14 cellular contexts compared by ENCODE assay signal in the genomic region with DNA sequence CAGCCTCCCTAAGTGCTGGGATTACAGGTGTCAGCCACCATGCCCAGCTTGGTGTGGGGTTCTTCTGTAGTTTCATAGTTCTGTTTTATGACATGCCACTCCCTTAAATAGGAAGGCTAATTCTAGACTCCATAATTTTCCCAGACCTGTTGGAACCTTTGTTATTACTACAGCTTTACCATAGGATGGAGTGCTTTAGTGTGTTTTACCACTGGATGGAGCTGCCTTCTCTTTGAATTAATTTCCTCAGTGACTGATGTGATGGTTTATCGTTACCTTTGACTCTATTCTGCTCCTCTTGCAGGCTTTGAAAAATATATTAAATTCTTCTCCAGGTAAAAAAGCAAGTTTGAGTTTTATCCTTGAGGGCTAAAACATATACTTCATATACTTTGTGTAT.
A peak's percentile ranks its signal among the peaks of the same experiment; 100 is the strongest.
DNase-seq lines count a peak whose midpoint lies in the region; ATAC-seq and TF ChIP-seq lines count a peak whose summit lies in the region.
"Had no signal": no experiment of that assay in that cellular context is flagged by ENCODE, and none has a peak within 500 bp of the region (broad histone marks: within the 10 kb centered on the region; RNA-seq: fewer than 3 reads in every experiment).

No MANE protein-coding gene starts in this region.

- H4K20me1 ChIP-seq in Loucy (ENCODE audit: insufficient read depth, low read length, poor library complexity, severe bottlenecking) = no peaks in the 10 kb centered on the region

- H3K9me3 ChIP-seq in Loucy (ENCODE audit: insufficient read depth, low read depth, low read length) = no peaks in the 10 kb centered on the region
- H3K9me3 ChIP-seq: spleen had no signal

- H3K36me3 ChIP-seq in Loucy (ENCODE audit: insufficient read depth, low read length) (no peaks in the 10 kb centered on the region), brain microvascular endothelial cell (replicated peaks) (no peaks in the 10 kb centered on the region)
- H3K36me3 ChIP-seq: spleen had no signal

- peaks cover 2% of the 10 kb centered on the region for H3K4me1 Mint-ChIP-seq in endothelial cell (ENCODE audit: unreplicated experiment)
- no peaks in the 10 kb centered on the region for H3K4me1 Mint-ChIP-seq in activated T-cell treated with anti-CD3 and anti-CD28 coated beads, Interleukin-2, amount 50 U/mL, for 24 hours (ENCODE audit: low read depth)
- H3K4me1 Mint-ChIP-seq: brain; CD8-positive, alpha-beta memory T cell had no signal

- H3K36me3 Mint-ChIP-seq in endothelial cell (ENCODE audit: low read depth, unreplicated experiment) = no peaks in the 10 kb centered on the region
- no peaks in the 10 kb centered on the region for H3K36me3 Mint-ChIP-seq in activated T-cell treated with anti-CD3 and anti-CD28 coated beads, Interleukin-2, amount 50 U/mL, for 24 hours (ENCODE audit: low read depth)
- H3K36me3 Mint-ChIP-seq: brain; CD8-positive, alpha-beta memory T cell had no signal

- H3F3A ChIP-seq in Loucy (ENCODE audit: low read depth) = no peaks in the 10 kb centered on the region

- TF ChIP-seq CTCF in Loucy (conservative IDR thresholded peaks at IDR 0.05; ENCODE audit: low read length) (peak; percentile 70), brain microvascular endothelial cell (IDR thresholded peaks at IDR 0.05; ENCODE audit: low read depth, low read length, missing control alignments) (peak; percentile 21), endothelial cell (IDR thresholded peaks at IDR 0.05; ENCODE audit: unreplicated experiment) (no peak)

- no peak overlapping the region for H3K27ac ChIP-seq in brain microvascular endothelial cell
- H3K27ac ChIP-seq: epithelial cell of prostate, spleen had no signal

- H3K9me2 ChIP-seq in Loucy (replicated peaks; ENCODE audit: low read depth, low read length) = no peaks in the 10 kb centered on the region

- intact Hi-C loops in left colon (cut with DNase I, micrococcal nuclease) = no loop called here

- H3K9me3 Mint-ChIP-seq in endothelial cell (ENCODE audit: unreplicated experiment) = no peaks in the 10 kb centered on the region
- H3K9me3 Mint-ChIP-seq in activated T-cell treated with anti-CD3 and anti-CD28 coated beads, Interleukin-2, amount 50 U/mL, for 24 hours = no peaks in the 10 kb centered on the region
- H3K9me3 Mint-ChIP-seq: CD8-positive, alpha-beta memory T cell had no signal

- no peak overlapping the region for H3K4me3 Mint-ChIP-seq in endothelial cell (ENCODE audit: unreplicated experiment)
- no peak overlapping the region for H3K4me3 Mint-ChIP-seq in activated T-cell treated with anti-CD3 and anti-CD28 coated beads, Interleukin-2, amount 50 U/mL, for 24 hours
- H3K4me3 Mint-ChIP-seq: brain; CD8-positive, alpha-beta memory T cell had no signal

- H3K27me3 ChIP-seq in Loucy (ENCODE audit: insufficient read depth, low read length, poor library complexity, severe bottlenecking) (no peaks in the 10 kb centered on the region), brain microvascular endothelial cell (replicated peaks) (no peaks in the 10 kb centered on the region)
- H3K27me3 ChIP-seq: spleen had no signal

- H3K27ac Mint-ChIP-seq in endothelial cell (ENCODE audit: unreplicated experiment) = no peak overlapping the region
- H3K27ac Mint-ChIP-seq in activated T-cell treated with anti-CD3 and anti-CD28 coated beads, Interleukin-2, amount 50 U/mL, for 24 hours = no peak overlapping the region
- H3K27ac Mint-ChIP-seq: brain had no signal

- in situ Hi-C loops in brain microvascular endothelial cell (cut with HindIII; ENCODE audit: low pct_ligation_motif_present, low sequenced_read_pairs) = no loop called here

- H3K4me2 ChIP-seq in Loucy (ENCODE audit: low read depth, low read length, poor library complexity, severe bottlenecking) = no peak overlapping the region

- H3K4me1 ChIP-seq in Loucy (ENCODE audit: insufficient read depth, low read length, poor library complexity, severe bottlenecking) = no peaks in the 10 kb centered on the region
- H3K4me1 ChIP-seq: spleen had no signal

- DNase-seq in EH (ENCODE audit: low read depth) = peak; percentile 21
- DNase-seq in brain microvascular endothelial cell = peak; percentile 7
- no peak for DNase-seq in left colon
- no peak for DNase-seq in anterior cingulate cortex (lab: John Stamatoyannopoulos, UW)
- DNase-seq in endothelial cell (ENCODE audit: low spot score) = no peak
- no peak for DNase-seq in activated CD8-positive, alpha-beta memory T cell treated with anti-CD3 and anti-CD28 coated beads, Interleukin-2, amount 50 U/mL, for 4 hours
- no peak for DNase-seq in activated T-cell treated with anti-CD3 and anti-CD28 coated beads, Interleukin-2, amount 50 U/mL, for 24 hours
- DNase-seq: activated CD4-positive, alpha-beta T cell treated with anti-CD3 and anti-CD28 coated beads for 1 hour; CD8-positive, alpha-beta memory T cell; NCI-H1105; spleen had no signal

- peak; percentile 39 for ATAC-seq in left colon

- H3K9ac ChIP-seq in Loucy (ENCODE audit: low read depth, low read length, poor library complexity, severe bottlenecking) = no peak overlapping the region

- H3K27me3 Mint-ChIP-seq in endothelial cell (ENCODE audit: unreplicated experiment) = no peaks in the 10 kb centered on the region
- peaks cover 13% of the 10 kb centered on the region for H3K27me3 Mint-ChIP-seq in activated T-cell treated with anti-CD3 and anti-CD28 coated beads, Interleukin-2, amount 50 U/mL, for 24 hours
- H3K27me3 Mint-ChIP-seq: brain had no signal

- H3K79me2 ChIP-seq in Loucy (ENCODE audit: insufficient read depth, low read length) = no peaks in the 10 kb centered on the region

- H2AFZ ChIP-seq in Loucy (ENCODE audit: low read length) = no peak overlapping the region

- H3K4me3 ChIP-seq in Loucy (ENCODE audit: low read length, poor library complexity, severe bottlenecking) (no peak overlapping the region), brain microvascular endothelial cell (ENCODE audit: low read depth, low read length) (no peak overlapping the region)
- H3K4me3 ChIP-seq: spleen had no signal

Comparison
In these comparisons a context has a peak if more than half of its experiments do, and no peak if none do; other contexts are left out.
1. DNase-seq: peak in EH (single experiment) and brain microvascular endothelial cell (single experiment); none in left colon (0 of 2), anterior cingulate cortex (0 of 58), endothelial cell (single experiment), activated CD8-positive, alpha-beta memory T cell treated with anti-CD3 and anti-CD28 coated beads, Interleukin-2, amount 50 U/mL, for 4 hours (single experiment) and activated T-cell treated with anti-CD3 and anti-CD28 coated beads, Interleukin-2, amount 50 U/mL, for 24 hours (single experiment).